ENCODE assay signal across 1 cellular context in genomic region chr2:11833601-11834000, GRCh38.
TF ChIP-seq lines count a peak whose summit lies in the region.

No MANE protein-coding gene starts in this region.

TF ChIP-seq in SK-N-SH, 30 proteins besides CTCF, POLR2A, EP300 and RAD21 (continued from another document):
- TF ChIP-seq SIN3A (IDR thresholded peaks at IDR 0.05; ENCODE audit: borderline replicate concordance, low read depth, low read length) (no peak), RXRA (IDR thresholded peaks at IDR 0.05; ENCODE audit: borderline replicate concordance, low read depth) (no peak), POLR2AphosphoS5 (IDR thresholded peaks at IDR 0.05; ENCODE audit: low read depth, low read length) (peak; percentile 27; the same call in 1 of the 2 replicates), GATA2 (CRISPR knock-in tag; IDR thresholded peaks at IDR 0.05) (no peak), TEAD4 (IDR thresholded peaks at IDR 0.05; ENCODE audit: borderline replicate concordance, insufficient read depth) (peak; percentile 53; the same call in 1 of the 2 replicates)
